10 cellular contexts compared by ENCODE assay signal in the genomic region with DNA sequence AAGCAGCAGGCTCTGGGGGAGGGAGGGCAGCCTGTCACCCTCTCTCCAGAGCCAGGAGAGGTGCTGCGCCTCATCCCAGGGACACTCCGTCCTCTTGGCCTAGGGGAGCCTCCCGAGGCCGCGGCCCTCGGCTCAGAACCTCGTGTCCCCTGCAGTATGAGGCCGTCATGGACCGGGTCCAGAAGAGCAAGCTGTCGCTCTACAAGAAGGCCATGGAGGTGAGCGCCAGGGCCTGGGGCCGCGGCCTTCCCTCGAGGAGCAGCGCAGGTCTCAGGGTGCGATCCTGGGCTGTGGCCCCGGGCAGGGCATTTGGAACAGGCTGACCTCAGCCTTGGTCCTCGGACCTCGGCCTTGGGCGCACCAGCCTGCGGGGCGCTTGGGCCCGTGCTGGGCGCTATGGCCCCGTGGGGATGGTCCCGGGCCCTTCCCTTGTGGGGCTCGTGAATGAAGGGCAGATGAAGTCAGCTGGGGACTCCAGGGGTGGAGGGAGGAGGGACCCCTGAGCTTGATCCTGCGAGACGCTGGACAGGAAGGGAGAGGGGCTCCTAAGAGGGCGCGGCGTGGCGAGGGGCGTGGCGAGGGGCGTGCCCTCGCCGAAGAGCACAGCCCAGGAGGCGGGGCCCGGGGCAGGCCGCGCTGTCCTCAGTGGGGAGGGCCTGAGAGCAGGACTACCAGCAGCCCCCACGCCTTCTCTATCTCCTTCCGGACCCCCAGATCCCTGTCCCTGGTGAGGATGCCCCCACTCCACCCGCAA. TPM values are rescaled to one million over a fixed set of nuclear protein-coding genes. Genes with fewer than 3 reads are reported as not detected.
DNase-seq lines count a peak whose midpoint lies in the region; ATAC-seq, FAIRE-seq and TF ChIP-seq lines count a peak whose summit lies in the region.
"Had no signal": no experiment of that assay in that cellular context is flagged by ENCODE, and none has a peak within 500 bp of the region (broad histone marks: within the 10 kb centered on the region; RNA-seq: fewer than 3 reads in every experiment).

No MANE protein-coding gene starts in this region.

- peaks cover 0 to 60% of the 10 kb centered on the region in 2 experiments; a peak in 2 of 5 replicates for H3K4me1 ChIP-seq in K562 (replicated peaks in 1 of 2; ENCODE audit: control insufficient read depth in 2 of 2, insufficient read depth in 2 of 2, low read length in 2 of 2)
- H3K4me1 ChIP-seq in skeletal muscle satellite cell (ENCODE audit: control insufficient read depth, insufficient read depth, low read length): no peaks in the 10 kb centered on the region
- peaks cover 0 to 9% of the 10 kb centered on the region in 2 donors for H3K4me1 ChIP-seq in thyroid gland

- DNase-seq in GM12892 (ENCODE audit: insufficient read length) (peak; percentile 17), K562 (ENCODE audit: extremely low read depth in 1 of 4, low spot score in 3 of 4) (peak; percentile 64 to 92 (median 84)), iPS-NIHi11 (ENCODE audit: low spot score) (peak; percentile 81), MG63 (no peak), thyroid gland (no peak)
- DNase-seq: cortex of kidney; NK-92 treated with Interleukin-12 subunit alpha and Interleukin-12 subunit beta, amount 100 ng/mL, for 24 hours had no signal

- CTCF ChIA-PET in K562 (lab: Yijun Ruan, JAX; ENCODE audit: low intra/inter-chr PET ratio): no interaction called here

- H4K20me1 ChIP-seq in K562 (replicated peaks; ENCODE audit: control insufficient read depth, insufficient read depth, low read length): peaks cover 14% of the 10 kb centered on the region; the same call in 1 of the 2 replicates

- peak overlapping the region; percentile 84 for H2AFZ ChIP-seq in K562 (ENCODE audit: low read depth, low read length)

- no peak for TF ChIP-seq CTCF in K562 (IDR thresholded peaks at IDR 0.05 in 2 of 3, conservative IDR thresholded peaks at IDR 0.05 in 1 of 3; ENCODE audit: insufficient read depth in 2 of 3, low read depth in 1 of 3, low read length in 3 of 3)
- TF ChIP-seq CTCF in thyroid gland (IDR thresholded peaks at IDR 0.05): no peak

- no peak for TF ChIP-seq EP300 in K562 (IDR thresholded peaks at IDR 0.05; ENCODE audit: low read length)

- ATAC-seq in K562: peak; percentile 89
- no peak for ATAC-seq in HG02610 (IDR thresholded peaks at IDR 0.05; ENCODE audit: unreplicated experiment)
- ATAC-seq in HG03108 (IDR thresholded peaks at IDR 0.05; ENCODE audit: unreplicated experiment): no peak

- WGBS in K562 (ENCODE audit: insufficient coverage, low coverage, missing lambda C conversion rate): 8% methylated on average over 28 of the region's 45 CpGs
- WGBS in thyroid gland, 2 donors: 32 to 44% methylated on average over 16 to 27 of the region's 45 CpGs

- no peak for TF ChIP-seq POLR2A in GM12892 (IDR thresholded peaks at IDR 0.05; ENCODE audit: low read depth, low read length)
- TF ChIP-seq POLR2A in K562 (conservative IDR thresholded peaks at IDR 0.05): no peak
- no peak for TF ChIP-seq POLR2A in thyroid gland (IDR thresholded peaks at IDR 0.05)

- peak overlapping the region; percentile 63 for H3K4me2 ChIP-seq in K562 (ENCODE audit: insufficient read depth, low read length)
- H3K4me2 ChIP-seq in skeletal muscle satellite cell (ENCODE audit: low read length): peak overlapping the region; percentile 19

- TF ChIP-seq RAD21 in K562 (CRISPR knock-in tag; conservative IDR thresholded peaks at IDR 0.05 in 1 of 2, IDR thresholded peaks at IDR 0.05 in 1 of 2): no peak

- intact Hi-C loops in K562 (cut with micrococcal nuclease): loop anchor here (5.0 to 10.0 kb wide), 5 partner anchors 56 to 519 kb away; no protein-coding TSS in a partner anchor
- intact Hi-C loops in thyroid gland (cut with DNase I): loop anchor here (10.0 kb wide), 1 partner anchor 77 kb away; no protein-coding TSS in a partner anchor

- in situ Hi-C loops in K562 (cut with MboI): loop anchor here (5.0 to 10.0 kb wide), 2 partner anchors 477 to 514 kb away; no protein-coding TSS in a partner anchor

- H3K36me3 ChIP-seq in K562 (ENCODE audit: control insufficient read depth, insufficient read depth, low read length) (no peaks in the 10 kb centered on the region), skeletal muscle satellite cell (ENCODE audit: insufficient read depth, low read length) (no peaks in the 10 kb centered on the region), MG63 (no peaks in the 10 kb centered on the region), thyroid gland (no peaks in the 10 kb centered on the region)

- FAIRE-seq in GM12892 (lab: Jason Lieb, UNC) (no peak), K562 (lab: Jason Lieb, UNC) (peak; percentile 19)

- H3K27me3 ChIP-seq in K562 (ENCODE audit: control insufficient read depth in 2 of 2, insufficient read depth in 2 of 2, low read length in 2 of 2) (peaks cover 0 to 31% of the 10 kb centered on the region in 2 experiments; a peak in 3 of 5 replicates), skeletal muscle satellite cell (ENCODE audit: control insufficient read depth, insufficient read depth, low read length) (peaks cover 2% of the 10 kb centered on the region), MG63 (no peaks in the 10 kb centered on the region), thyroid gland (no peaks in the 10 kb centered on the region)

- H3K9me1 ChIP-seq in K562 (ENCODE audit: control insufficient read depth, insufficient read depth, low read length): no peaks in the 10 kb centered on the region

- H3K9me3 ChIP-seq in K562 (replicated peaks; ENCODE audit: control insufficient read depth, insufficient read depth, low read depth, low read length) (no peaks in the 10 kb centered on the region), skeletal muscle satellite cell (replicated peaks; ENCODE audit: low read length) (no peaks in the 10 kb centered on the region), MG63 (no peaks in the 10 kb centered on the region), thyroid gland (no peaks in the 10 kb centered on the region)

- no peaks in the 10 kb centered on the region for H3K79me2 ChIP-seq in K562 (ENCODE audit: control insufficient read depth, insufficient read depth, low read length)

- peak overlapping the region; percentile 35 for H3K4me3 ChIP-seq in K562
- peak overlapping the region; percentile 35 for H3K4me3 ChIP-seq in skeletal muscle satellite cell (ENCODE audit: low read length)
- H3K4me3 ChIP-seq in MG63: no peak overlapping the region
- H3K4me3 ChIP-seq in thyroid gland (replicated peaks in 1 of 3): no peak overlapping the region

- peak overlapping the region in 1 of 2 experiments; percentile 85; a peak in 2 of 4 replicates for H3K9ac ChIP-seq in K562 (ENCODE audit: insufficient read depth in 1 of 2, low read depth in 2 of 2, low read length in 2 of 2)
- no peak overlapping the region for H3K9ac ChIP-seq in skeletal muscle satellite cell (ENCODE audit: low read depth, low read length)

- no TSS peak for BruUV-seq in K562 (replicated peaks; lab: Mats Ljungman, UMichigan)

- POLR2A ChIA-PET in K562 (lab: Yijun Ruan, JAX): no interaction called here

- no peak overlapping the region for H3K27ac ChIP-seq in K562 (ENCODE audit: extremely low read depth, low read depth, low read length)
- no peak overlapping the region for H3K27ac ChIP-seq in thyroid gland

RNA-seq across cellular contexts. Expression of gene PSTPIP1, which starts 32.9 kb away (rescaled TPM):
- 6.4 TPM for polyA plus RNA-seq in GM12892 (2012; ENCODE audit: missing spikeins)
- not detected in 2 replicates for total RNA-seq in K562 (2011; cell fraction: chromatin; rRNA removed; ENCODE audit: low replicate concordance)
- not detected in 2 replicates for total RNA-seq in K562 (2011; cell fraction: nucleolus; rRNA removed)
- not detected in 2 replicates for total RNA-seq in K562 (2011; cell fraction: nucleoplasm; rRNA removed)
- total RNA-seq in K562 (2014; rRNA removed): not detected in 2 replicates
- total RNA-seq in K562 (2014; rRNA removed; fragmentation: Illumina TruSeq; extraction: Trizol): not detected in 2 replicates
- total RNA-seq in K562 (2015; rRNA removed; fragmentation: Illumina TruSeq; extraction: Trizol): not detected in 2 replicates
- total RNA-seq in K562 (2021): 0.58 TPM in 1 of 2 replicates, not detected in the other
- not detected in 2 replicates for polyA plus RNA-seq in K562 (2011; rRNA removed)
- polyA plus RNA-seq in K562 (2011; cell fraction: cytosol; rRNA removed): 0.12 TPM in 1 of 2 replicates, not detected in the other
- 0.11 and 0.15 TPM in 2 replicates for polyA plus RNA-seq in K562 (2011; cell fraction: nucleus; rRNA removed)
- polyA plus RNA-seq in K562 (2012): not detected in 2 replicates
- polyA plus RNA-seq in K562 (2014; fragmentation: Illumina TruSeq; extraction: Trizol): not detected in 2 replicates
- polyA plus RNA-seq in K562 (2014; fragmentation: Nextera tagmentation; extraction: Ambion mirVana): not detected
- not detected in 2 replicates for polyA plus RNA-seq in K562 (2014; rRNA removed)
- polyA minus RNA-seq in K562 (2011; rRNA and poly(A)+ RNA removed): not detected in 2 replicates
- polyA minus RNA-seq in K562 (2011; cell fraction: cytosol; rRNA and poly(A)+ RNA removed): not detected in 2 replicates
- not detected in 2 replicates for polyA minus RNA-seq in K562 (2011; cell fraction: nucleus; rRNA and poly(A)+ RNA removed)
- total RNA-seq in skeletal muscle satellite cell (2012; rRNA removed): under 0.01 and 0.22 TPM in 2 replicates
- not detected in 2 replicates for total RNA-seq in MG63 (2014; rRNA removed; shearing (Covaris generic); ENCODE audit: low replicate concordance)
- 1 to 10 TPM; 1.4 to 6.9 (median 3.7) TPM for total RNA-seq in thyroid gland

RNA-seq across cellular contexts. Expression of gene TSPAN3, which starts 43.0 kb away (rescaled TPM):
- polyA plus RNA-seq in GM12892 (2012; ENCODE audit: missing spikeins): 42.1 TPM
- 90.2 and 103 TPM in 2 replicates for total RNA-seq in K562 (2011; cell fraction: chromatin; rRNA removed; ENCODE audit: low replicate concordance)
- 110 and 114 TPM in 2 replicates for total RNA-seq in K562 (2011; cell fraction: nucleolus; rRNA removed)
- total RNA-seq in K562 (2011; cell fraction: nucleoplasm; rRNA removed): 163 and 180 TPM in 2 replicates
- total RNA-seq in K562 (2014; rRNA removed) (48.5 and 51.8 TPM in 2 replicates), K562 (2014; rRNA removed; fragmentation: Illumina TruSeq; extraction: Trizol) (71.1 and 79.7 TPM in 2 replicates), K562 (2015; rRNA removed; fragmentation: Illumina TruSeq; extraction: Trizol) (69.0 and 71.4 TPM in 2 replicates), K562 (2021) (57.8 and 67.0 TPM in 2 replicates), thyroid gland (100 to 1,000 TPM; 330 to 637 (median 593) TPM)
- polyA plus RNA-seq in K562 (2011; rRNA removed) (116 and 144 TPM in 2 replicates), K562 (2014; fragmentation: Illumina TruSeq; extraction: Trizol) (60.7 and 72.8 TPM in 2 replicates), K562 (2014; fragmentation: Nextera tagmentation; extraction: Ambion mirVana) (10 to 100 TPM; 14.3 to 21.2 TPM), K562 (2014; rRNA removed) (66.8 and 82.4 TPM in 2 replicates)
- 118 and 156 TPM in 2 replicates for polyA plus RNA-seq in K562 (2011; cell fraction: cytosol; rRNA removed)
- 51.9 and 77.1 TPM in 2 replicates for polyA plus RNA-seq in K562 (2011; cell fraction: nucleus; rRNA removed)
- 61.0 and 74.1 TPM in 2 replicates for polyA plus RNA-seq in K562 (2012)
- polyA minus RNA-seq in K562 (2011; rRNA and poly(A)+ RNA removed): 132 and 154 TPM in 2 replicates
- 51.4 and 59.6 TPM in 2 replicates for polyA minus RNA-seq in K562 (2011; cell fraction: cytosol; rRNA and poly(A)+ RNA removed)
- 12.3 and 25.8 TPM in 2 replicates for polyA minus RNA-seq in K562 (2011; cell fraction: nucleus; rRNA and poly(A)+ RNA removed)
- 129 and 138 TPM in 2 replicates for total RNA-seq in skeletal muscle satellite cell (2012; rRNA removed)
- 239 and 258 TPM in 2 replicates for total RNA-seq in MG63 (2014; rRNA removed; shearing (Covaris generic); ENCODE audit: low replicate concordance)

Comparison
In these comparisons a context has a peak if more than half of its experiments do, and no peak if none do; other contexts are left out.
1. DNase-seq: peak in GM12892 (single experiment), K562 (4 of 4) and iPS-NIHi11 (single experiment); none in MG63 (single experiment) and thyroid gland (0 of 2).
2. H3K4me3 ChIP-seq: peak in K562 (single experiment) and skeletal muscle satellite cell (single experiment); none in MG63 (single experiment) and thyroid gland (0 of 3).